In genomic region chr7:98348726-98349474, GRCh38 we compare ENCODE assay signal across 22 cellular contexts. TPM values are rescaled to one million over a fixed set of nuclear protein-coding genes. Genes with fewer than 3 reads are reported as not detected.
DNase-seq lines count a peak whose midpoint lies in the region; ATAC-seq and TF ChIP-seq lines count a peak whose summit lies in the region.
"Had no signal": no experiment of that assay in that cellular context is flagged by ENCODE, and none has a peak within 500 bp of the region (broad histone marks: within the 10 kb centered on the region; RNA-seq: fewer than 3 reads in every experiment).

No MANE protein-coding gene starts in this region.

- H3K27me3 ChIP-seq in PC-9 (ENCODE audit: insufficient read depth, low read depth): no peaks in the 10 kb centered on the region
- no peaks in the 10 kb centered on the region for H3K27me3 ChIP-seq in lower lobe of right lung (ENCODE audit: low read depth)
- no peaks in the 10 kb centered on the region for H3K27me3 ChIP-seq in upper lobe of right lung

- DNase-seq in NCI-H748 (lab: John Stamatoyannopoulos, UW; ENCODE audit: unreplicated experiment) (peak; percentile 74), NCI-H748 treated with DMSO at 0.1 percent for 48 hours (lab: John Stamatoyannopoulos, UW) (no peak), PC-9 (peak; percentile 87 to 93), lower lobe of right lung (peak; percentile 55), upper lobe of right lung (peak; percentile 64)
- DNase-seq in activated CD4-positive, alpha-beta T cell treated with anti-CD3 and anti-CD28 coated beads for 48 hours: no peak
- DNase-seq: activated B cell treated with CpG ODN at 0.5 μM for 24 hours; activated CD4-positive, alpha-beta T cell treated with anti-CD3 and anti-CD28 coated beads, Interleukin-2, amount 50 U/mL, for 48 hours; activated CD8-positive, alpha-beta memory T cell treated with anti-CD3 and anti-CD28 coated beads, Interleukin-2, amount 50 U/mL, for 48 hours; activated naive CD8-positive, alpha-beta T cell treated with anti-CD3 and anti-CD28 coated beads for 36 hours; cerebellar nuclear complex; MM.1S; NCI-H2029; NCI-H446 treated with DMSO at 0.1 percent for 48 hours; stimulated activated CD4-positive, alpha-beta T cell treated with anti-CD3 and anti-CD28 coated beads, Interleukin-2, amount 100 ng/mL, for 48 hours; stimulated activated naive CD4-positive, alpha-beta T cell; T-helper 9 cell had no signal

- peak; percentile 80 to 84 for ATAC-seq in lower lobe of right lung
- ATAC-seq in upper lobe of right lung: peak; percentile 84
- no peak for ATAC-seq in HG03097 (IDR thresholded peaks at IDR 0.05; ENCODE audit: low FRiP score, unreplicated experiment)
- no peak for ATAC-seq in GM19463 (IDR thresholded peaks at IDR 0.05; ENCODE audit: unreplicated experiment)

- intact Hi-C loops in PC-9 (cut with micrococcal nuclease; ENCODE audit: unreplicated experiment) (loop anchor here (1.0 kb wide), 1 partner anchor 49 kb away; no protein-coding TSS in a partner anchor), lower lobe of right lung (cut with DNase I) (no loop called here), upper lobe of right lung (cut with DNase I) (no loop called here)

- H3K9me3 ChIP-seq in PC-9 (ENCODE audit: insufficient read depth, low read depth) (no peaks in the 10 kb centered on the region), lower lobe of right lung (no peaks in the 10 kb centered on the region), upper lobe of right lung (no peaks in the 10 kb centered on the region)

- H4K20me1 ChIP-seq in PC-9 (ENCODE audit: insufficient read depth): peaks cover 9% of the 10 kb centered on the region

- POLR2A ChIA-PET in PC-9 (lab: Charles Lee; ENCODE audit: unreplicated experiment): no interaction called here

- peaks cover 91% of the 10 kb centered on the region for H3K79me2 ChIP-seq in PC-9 (ENCODE audit: low read depth)

- no TSS peak for BruUV-seq in PC-9 (replicated peaks; lab: Mats Ljungman, UMichigan)

- H2AFZ ChIP-seq in PC-9: no peak overlapping the region

- H3K27ac ChIP-seq in PC-9 (peak overlapping the region; percentile 71), lower lobe of right lung (no peak overlapping the region), upper lobe of right lung (no peak overlapping the region)
- H3K27ac ChIP-seq: epithelial cell of prostate, HL-60 had no signal

- no peaks in the 10 kb centered on the region for H3K9me2 ChIP-seq in PC-9 (ENCODE audit: insufficient read depth)

- H3K36me3 ChIP-seq in PC-9 (ENCODE audit: low read depth) (peaks cover 23% of the 10 kb centered on the region), lower lobe of right lung (no peaks in the 10 kb centered on the region), upper lobe of right lung (no peaks in the 10 kb centered on the region)

- H3F3A ChIP-seq in PC-9 (ENCODE audit: insufficient read depth, low read depth): peaks cover 76% of the 10 kb centered on the region

- H3K4me3 ChIP-seq in PC-9 (no peak overlapping the region), lower lobe of right lung (no peak overlapping the region), upper lobe of right lung (no peak overlapping the region)
- H3K4me3 ChIP-seq: smooth muscle cell had no signal

- TF ChIP-seq CTCF in PC-9 (conservative IDR thresholded peaks at IDR 0.05): no peak
- no peak for TF ChIP-seq CTCF in lower lobe of right lung (IDR thresholded peaks at IDR 0.05)
- TF ChIP-seq CTCF in upper lobe of right lung (IDR thresholded peaks at IDR 0.05): no peak

- peaks cover 59% of the 10 kb centered on the region for H3K4me1 ChIP-seq in PC-9 (replicated peaks; ENCODE audit: insufficient read depth)
- H3K4me1 ChIP-seq in lower lobe of right lung: no peaks in the 10 kb centered on the region
- H3K4me1 ChIP-seq in upper lobe of right lung: peaks cover 3% of the 10 kb centered on the region

- peak overlapping the region; percentile 55 for H3K4me2 ChIP-seq in PC-9
- H3K4me2 ChIP-seq: smooth muscle cell had no signal

- CTCF ChIA-PET in PC-9 (lab: Charles Lee): no interaction called here

RNA-seq across cellular contexts. Expression of gene BAIAP2L1, which starts 52.0 kb away (rescaled TPM):
- total RNA-seq in PC-9 (2021) (89.4 and 102 TPM in 2 replicates), lower lobe of right lung (21.1 TPM), upper lobe of right lung (22.9 TPM)

Comparison
In these comparisons a context has a peak if more than half of its experiments do, and no peak if none do; other contexts are left out.
1. DNase-seq: peak in NCI-H748 (single experiment), PC-9 (2 of 2), lower lobe of right lung (single experiment) and upper lobe of right lung (single experiment); none in NCI-H748 treated with DMSO at 0.1 percent for 48 hours (single experiment) and activated CD4-positive, alpha-beta T cell treated with anti-CD3 and anti-CD28 coated beads for 48 hours (single experiment).
2. ATAC-seq: peak in lower lobe of right lung (2 of 2) and upper lobe of right lung (single experiment); none in HG03097 (single experiment) and GM19463 (single experiment).